In genomic region chr12:50083301-50083700, GRCh38 we compare ENCODE assay signal across 16 cellular contexts. TPM values are rescaled to one million over a fixed set of nuclear protein-coding genes. Genes with fewer than 3 reads are reported as not detected.
DNase-seq lines count a peak whose midpoint lies in the region; ATAC-seq and TF ChIP-seq lines count a peak whose summit lies in the region.
"Had no signal": no experiment of that assay in that cellular context is flagged by ENCODE, and none has a peak within 500 bp of the region (broad histone marks: within the 10 kb centered on the region; RNA-seq: fewer than 3 reads in every experiment).

No MANE protein-coding gene starts in this region.

- POLR2A ChIA-PET in MCF 10A (lab: Yijun Ruan, JAX) (interaction anchor here (2.0 to 4.4 kb wide), 2 partner anchors 28 to 116 kb away, joined by 6 to 70 read pairs; partner anchors contain the start of gene COX14), GM10248 (lab: Yijun Ruan, JAX) (no interaction called here)
- POLR2A ChIA-PET in activated CD8-positive, alpha-beta T cell treated with anti-CD3 and anti-CD28 coated beads, Interleukin-2, amount 10 ng/mL, durations not matched to agents 7 days and 5 days (lab: Charles Lee), result interaction anchor here (1.2 to 3.4 kb wide), 3 partner anchors 18 to 29 kb away, joined by 5 to 44 read pairs (median 5); partner anchors contain the start of gene COX14

- DNase-seq in MCF 10A (ENCODE audit: unreplicated experiment) (no peak), breast epithelium (ENCODE audit: low spot score in 2 of 2) (no peak), mesothelial cell of epicardium (ENCODE audit: low spot score in 2 of 2, unreplicated experiment in 2 of 2) (no peak), type B pancreatic cell (ENCODE audit: extremely low spot score, unreplicated experiment) (no peak), C1 segment of cervical spinal cord (lab: John Stamatoyannopoulos, UW) (no peak), DMS79 (lab: John Stamatoyannopoulos, UW) (no peak), GM10248 (ENCODE audit: extremely low spot score) (no peak)
- DNase-seq in activated CD8-positive, alpha-beta T cell treated with anti-CD3 and anti-CD28 coated beads, Interleukin-2, amount 10 ng/mL, durations not matched to agents 7 days and 5 days, result no peak
- DNase-seq: activated effector memory CD4-positive, alpha-beta T cell treated with anti-CD3 and anti-CD28 coated beads, Interleukin-2, amount 50 U/mL, for 16 hours; NCI-H1417 treated with DMSO at 0.1 percent for 48 hours; NCI-H526; psoas muscle; SHP77; stimulated activated CD4-positive, alpha-beta T cell treated with anti-CD3 and anti-CD28 coated beads, Interleukin-1b, Interleukin-23, amount 100 ng/mL, for 48 hours had no signal

- H3K4me1 ChIP-seq in breast epithelium, result no peaks in the 10 kb centered on the region

- peak overlapping the region; percentile 68 for H3K27ac Mint-ChIP-seq in MCF 10A (ENCODE audit: low read depth, unreplicated experiment)
- peak overlapping the region; percentile 77 for H3K27ac Mint-ChIP-seq in activated CD8-positive, alpha-beta T cell treated with anti-CD3 and anti-CD28 coated beads, Interleukin-2, amount 10 ng/mL, durations not matched to agents 7 days and 5 days
- H3K27ac Mint-ChIP-seq in mesothelial cell of epicardium, result peak overlapping the region; percentile 75
- H3K27ac Mint-ChIP-seq in type B pancreatic cell, result peak overlapping the region; percentile 10

- H3K27ac ChIP-seq in breast epithelium, result peak overlapping the region in 1 of 2 donors; percentile 12
- H3K27ac ChIP-seq: psoas muscle had no signal

- H3K4me1 Mint-ChIP-seq in MCF 10A (ENCODE audit: insufficient read depth, unreplicated experiment), result peaks cover 28% of the 10 kb centered on the region
- peaks cover 25% of the 10 kb centered on the region for H3K4me1 Mint-ChIP-seq in activated CD8-positive, alpha-beta T cell treated with anti-CD3 and anti-CD28 coated beads, Interleukin-2, amount 10 ng/mL, durations not matched to agents 7 days and 5 days (ENCODE audit: low read depth)
- peaks cover 17% of the 10 kb centered on the region for H3K4me1 Mint-ChIP-seq in mesothelial cell of epicardium
- peaks cover 10% of the 10 kb centered on the region for H3K4me1 Mint-ChIP-seq in type B pancreatic cell (ENCODE audit: unreplicated experiment)

- no peaks in the 10 kb centered on the region for H3K36me3 ChIP-seq in breast epithelium

- H3K9me3 ChIP-seq in breast epithelium, result no peaks in the 10 kb centered on the region
- H3K9me3 ChIP-seq: psoas muscle had no signal

- CTCF ChIA-PET in MCF 10A (lab: Yijun Ruan, JAX) (interaction anchor here (0.6 to 11.7 kb wide), 8 partner anchors 12 to 116 kb away, joined by 3 to 232 read pairs (median 4); partner anchors contain the start of genes COX14 and GPD1), GM10248 (lab: Yijun Ruan, JAX) (interaction anchor here (0.9 to 5.2 kb wide), 12 partner anchors 9 to 231 kb away, joined by 3 to 66 read pairs (median 5); partner anchors contain the start of gene COX14)
- CTCF ChIA-PET in activated CD8-positive, alpha-beta T cell treated with anti-CD3 and anti-CD28 coated beads, Interleukin-2, amount 10 ng/mL, durations not matched to agents 7 days and 5 days (lab: Charles Lee), result interaction anchor here (0.7 to 11.9 kb wide), 5 partner anchors 12 to 138 kb away, joined by 3 to 144 read pairs (median 4); partner anchors contain the start of gene COX14

- intact Hi-C loops in MCF 10A (cut with micrococcal nuclease) (no loop called here), breast epithelium (cut with DNase I; ENCODE audit: low total_unique reads) (loop anchor here (10.0 kb wide), 1 partner anchor 92 kb away; no protein-coding TSS in a partner anchor)

- H3K27me3 Mint-ChIP-seq in MCF 10A (ENCODE audit: insufficient read depth, unreplicated experiment) (no peaks in the 10 kb centered on the region), mesothelial cell of epicardium (ENCODE audit: low read depth) (peaks cover 6% of the 10 kb centered on the region), type B pancreatic cell (no peaks in the 10 kb centered on the region)
- H3K27me3 Mint-ChIP-seq in activated CD8-positive, alpha-beta T cell treated with anti-CD3 and anti-CD28 coated beads, Interleukin-2, amount 10 ng/mL, durations not matched to agents 7 days and 5 days (ENCODE audit: low read depth), result no peaks in the 10 kb centered on the region

- peaks cover 18% of the 10 kb centered on the region for H3K36me3 Mint-ChIP-seq in MCF 10A (ENCODE audit: insufficient read depth, unreplicated experiment)
- H3K36me3 Mint-ChIP-seq in activated CD8-positive, alpha-beta T cell treated with anti-CD3 and anti-CD28 coated beads, Interleukin-2, amount 10 ng/mL, durations not matched to agents 7 days and 5 days (ENCODE audit: low read depth), result peaks cover 13% of the 10 kb centered on the region
- H3K36me3 Mint-ChIP-seq in mesothelial cell of epicardium, result peaks cover 3% of the 10 kb centered on the region
- peaks cover 7% of the 10 kb centered on the region for H3K36me3 Mint-ChIP-seq in type B pancreatic cell

- ATAC-seq in activated CD8-positive, alpha-beta T cell treated with anti-CD3 and anti-CD28 coated beads, Interleukin-2, amount 10 ng/mL, durations not matched to agents 7 days and 5 days, result no peak
- ATAC-seq: esophagus mucosa, psoas muscle had no signal

- TF ChIP-seq CTCF in MCF 10A (IDR thresholded peaks at IDR 0.05; ENCODE audit: unreplicated experiment) (no peak), breast epithelium (IDR thresholded peaks at IDR 0.05) (no peak), mesothelial cell of epicardium (IDR thresholded peaks at IDR 0.05; ENCODE audit: unreplicated experiment) (no peak), type B pancreatic cell (conservative IDR thresholded peaks at IDR 0.05) (no peak), GM10248 (IDR thresholded peaks at IDR 0.05; ENCODE audit: control extremely low read depth, extremely low read depth, low read depth, missing control alignments) (no peak)

- H3K9me3 Mint-ChIP-seq in MCF 10A (ENCODE audit: unreplicated experiment) (no peaks in the 10 kb centered on the region), mesothelial cell of epicardium (no peaks in the 10 kb centered on the region), type B pancreatic cell (no peaks in the 10 kb centered on the region)
- no peaks in the 10 kb centered on the region for H3K9me3 Mint-ChIP-seq in activated CD8-positive, alpha-beta T cell treated with anti-CD3 and anti-CD28 coated beads, Interleukin-2, amount 10 ng/mL, durations not matched to agents 7 days and 5 days (ENCODE audit: insufficient read depth)

- no peak for TF ChIP-seq POLR2A in breast epithelium (IDR thresholded peaks at IDR 0.05)

- H3K4me3 Mint-ChIP-seq in MCF 10A (ENCODE audit: unreplicated experiment), result peak overlapping the region; percentile 67
- H3K4me3 Mint-ChIP-seq in activated CD8-positive, alpha-beta T cell treated with anti-CD3 and anti-CD28 coated beads, Interleukin-2, amount 10 ng/mL, durations not matched to agents 7 days and 5 days, result peak overlapping the region; percentile 61
- H3K4me3 Mint-ChIP-seq in mesothelial cell of epicardium, result peak overlapping the region; percentile 68
- H3K4me3 Mint-ChIP-seq in type B pancreatic cell, result peak overlapping the region; percentile 83

- H3K27me3 ChIP-seq in breast epithelium, result no peaks in the 10 kb centered on the region

- H3K4me3 ChIP-seq in breast epithelium, result no peak overlapping the region
- H3K4me3 ChIP-seq: psoas muscle had no signal

- no TSS peak for BruUV-seq in MCF 10A (replicated peaks; lab: Mats Ljungman, UMichigan)

RNA-seq across cellular contexts. Expression of gene SMARCD1, which starts 1.8 kb away (rescaled TPM):
- total RNA-seq in MCF 10A (2022), result 57.4 and 58.7 TPM in 2 replicates
- 10 to 100 TPM; 50.6 to 56.7 (median 51.5) TPM for total RNA-seq in breast epithelium
- 10 to 100 TPM; 72.3 to 78.1 TPM for total RNA-seq in activated CD8-positive, alpha-beta T cell treated with anti-CD3 and anti-CD28 coated beads, Interleukin-2, amount 10 ng/mL, durations not matched to agents 7 days and 5 days
- total RNA-seq in mesothelial cell of epicardium, result 112 to 122 TPM (median 113 TPM) in 3 replicates
- 55.0 and 100 TPM in 2 replicates for total RNA-seq in type B pancreatic cell (ENCODE audit: low replicate concordance)

RNA-seq across cellular contexts. Expression of gene GPD1, which starts 20.5 kb away (rescaled TPM):
- total RNA-seq in MCF 10A (2022) (0.37 and 0.74 TPM in 2 replicates), breast epithelium (1,000 to 10,000 TPM in 1 of 3 donors, 100 to 1,000 TPM in 2; 235 to 4,731 (median 280) TPM), mesothelial cell of epicardium (0.72 to 1.2 TPM (median 1.1 TPM) in 3 replicates), type B pancreatic cell (ENCODE audit: low replicate concordance) (9.0 and 12.5 TPM in 2 replicates)
- under 1 TPM; 0.23 to 0.82 TPM for total RNA-seq in activated CD8-positive, alpha-beta T cell treated with anti-CD3 and anti-CD28 coated beads, Interleukin-2, amount 10 ng/mL, durations not matched to agents 7 days and 5 days

RNA-seq across cellular contexts. Expression of gene ASIC1, which starts 25.9 kb away (rescaled TPM):
- total RNA-seq in MCF 10A (2022) (1.3 and 1.7 TPM in 2 replicates), breast epithelium (under 1 TPM; 0.80 to 0.98 (median 0.88) TPM), mesothelial cell of epicardium (6.1 to 7.2 TPM (median 6.6 TPM) in 3 replicates), type B pancreatic cell (ENCODE audit: low replicate concordance) (5.5 and 18.1 TPM in 2 replicates)
- total RNA-seq in activated CD8-positive, alpha-beta T cell treated with anti-CD3 and anti-CD28 coated beads, Interleukin-2, amount 10 ng/mL, durations not matched to agents 7 days and 5 days, result 10 to 100 TPM; 25.4 to 27.9 TPM
- total RNA-seq: lung microvascular endothelial cell had no signal

RNA-seq across cellular contexts. Expression of gene COX14, which starts 28.7 kb away (rescaled TPM):
- total RNA-seq in MCF 10A (2022), result 43.6 and 45.2 TPM in 2 replicates
- total RNA-seq in breast epithelium, result 100 to 1,000 TPM in 1 of 3 donors, 10 to 100 TPM in 2; 66.7 to 139 (median 95.4) TPM
- total RNA-seq in activated CD8-positive, alpha-beta T cell treated with anti-CD3 and anti-CD28 coated beads, Interleukin-2, amount 10 ng/mL, durations not matched to agents 7 days and 5 days, result 10 to 100 TPM; 50.0 to 51.6 TPM
- 24.2 to 25.0 TPM (median 24.8 TPM) in 3 replicates for total RNA-seq in mesothelial cell of epicardium
- total RNA-seq in type B pancreatic cell (ENCODE audit: low replicate concordance), result 42.6 and 55.2 TPM in 2 replicates

RNA-seq across cellular contexts. Expression of gene RACGAP1, which starts 58.0 kb away (rescaled TPM):
- total RNA-seq in MCF 10A (2022) (58.5 and 67.9 TPM in 2 replicates), breast epithelium (10 to 100 TPM in 2 of 3 donors, 1 to 10 TPM in 1; 7.5 to 33.9 (median 11.1) TPM), mesothelial cell of epicardium (28.0 to 34.8 TPM (median 29.8 TPM) in 3 replicates), type B pancreatic cell (ENCODE audit: low replicate concordance) (32.4 and 70.6 TPM in 2 replicates)
- total RNA-seq in activated CD8-positive, alpha-beta T cell treated with anti-CD3 and anti-CD28 coated beads, Interleukin-2, amount 10 ng/mL, durations not matched to agents 7 days and 5 days, result 100 to 1,000 TPM; 185 to 200 TPM

Comparison
In these comparisons a context has a peak if more than half of its experiments do, and no peak if none do; other contexts are left out.
1. RNA of gene GPD1, which starts 20.5 kb away (total RNA-seq): 235 to 4,731 TPM in breast epithelium; 9.0 to 12.5 TPM in type B pancreatic cell, 0.23 to 0.82 TPM in activated CD8-positive, alpha-beta T cell treated with anti-CD3 and anti-CD28 coated beads, Interleukin-2, amount 10 ng/mL, durations not matched to agents 7 days and 5 days, 0.72 to 1.2 TPM in mesothelial cell of epicardium and 0.37 to 0.74 TPM in MCF 10A; every median in the first group is over 10 times any median in the second.
2. H3K27ac Mint-ChIP-seq: peak in every context shown above with its lines; median percentile 77 in activated CD8-positive, alpha-beta T cell treated with anti-CD3 and anti-CD28 coated beads, Interleukin-2, amount 10 ng/mL, durations not matched to agents 7 days and 5 days; 75 in mesothelial cell of epicardium; 68 in MCF 10A; 10 in type B pancreatic cell.
3. Peak in every context shown above with its lines, with median percentiles within 50 percentile points of each other: H3K4me3 Mint-ChIP-seq.